In the genomic region with DNA sequence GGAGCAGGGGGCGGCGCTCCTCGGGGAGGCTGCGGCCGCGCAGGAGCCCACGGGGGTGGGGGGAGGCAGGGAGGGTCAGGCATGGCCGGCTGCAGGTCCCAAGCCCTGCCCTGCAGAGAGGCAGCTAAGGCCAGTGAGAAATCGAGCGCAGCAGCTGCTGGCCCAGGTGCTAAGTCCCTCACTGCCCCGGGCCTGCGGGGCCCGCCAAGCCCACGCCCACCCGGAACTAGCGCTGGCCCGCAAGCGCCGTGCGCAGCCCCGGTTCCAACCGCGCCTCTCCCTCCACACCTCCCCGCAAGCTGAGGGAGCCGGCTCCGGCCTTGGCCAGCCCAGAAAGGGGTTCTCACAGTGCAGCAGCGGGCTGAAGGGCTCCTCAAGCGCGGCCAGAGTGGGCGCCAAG, we compare ENCODE assay signal across 29 cellular contexts. TPM values are rescaled to one million over a fixed set of nuclear protein-coding genes. Genes with fewer than 3 reads are reported as not detected.
DNase-seq lines count a peak whose midpoint lies in the region; ATAC-seq, FAIRE-seq and TF ChIP-seq lines count a peak whose summit lies in the region.
"Had no signal": no experiment of that assay in that cellular context is flagged by ENCODE, and none has a peak within 500 bp of the region (broad histone marks: within the 10 kb centered on the region; RNA-seq: fewer than 3 reads in every experiment).

No MANE protein-coding gene starts in this region.

- POLR2A ChIA-PET in WTC11 (lab: Charles Lee) = no interaction called here

- H3K9me3 Mint-ChIP-seq in activated CD4-positive, alpha-beta T cell treated with anti-CD3 and anti-CD28 coated beads, Interleukin-2, amount 10 ng/mL, durations not matched to agents 24 days and 14 days = no peaks in the 10 kb centered on the region
- peaks cover 11% of the 10 kb centered on the region for H3K9me3 Mint-ChIP-seq in WTC11
- H3K9me3 Mint-ChIP-seq: CD4-positive, alpha-beta T cell; CD8-positive, alpha-beta memory T cell had no signal

- TF ChIP-seq CTCF in WTC11 (IDR thresholded peaks at IDR 0.05) (no peak), kidney (IDR thresholded peaks at IDR 0.05; ENCODE audit: borderline replicate concordance, extremely low read depth, insufficient read depth) (no peak)

- no peak overlapping the region for H3K4me3 Mint-ChIP-seq in activated CD4-positive, alpha-beta T cell treated with anti-CD3 and anti-CD28 coated beads, Interleukin-2, amount 10 ng/mL, durations not matched to agents 24 days and 14 days
- H3K4me3 Mint-ChIP-seq in WTC11 = no peak overlapping the region
- H3K4me3 Mint-ChIP-seq: CD14-positive monocyte; CD4-positive, alpha-beta T cell; CD8-positive, alpha-beta memory T cell; H9; HFFc6 had no signal

- CTCF ChIA-PET in WTC11 (lab: Charles Lee) = interaction anchor here (1.2 kb wide), 1 partner anchor 53 kb away, joined by 4 read pairs; no protein-coding TSS in a partner anchor

- H3K4me3 ChIP-seq in kidney (ENCODE audit: low read length in 2 of 2) = no peak overlapping the region
- H3K4me3 ChIP-seq: BLaER1 treated with 17β-estradiol and CSF1 and Interleukin-3, amounts not matched to agents 10 nM and 100 nM; GM23248 had no signal

- no peaks in the 10 kb centered on the region for H3K36me3 Mint-ChIP-seq in activated CD4-positive, alpha-beta T cell treated with anti-CD3 and anti-CD28 coated beads, Interleukin-2, amount 10 ng/mL, durations not matched to agents 24 days and 14 days (ENCODE audit: low read depth)
- no peaks in the 10 kb centered on the region; the same call in 1 of the 2 replicates for H3K36me3 Mint-ChIP-seq in WTC11
- H3K36me3 Mint-ChIP-seq: CD14-positive monocyte; CD8-positive, alpha-beta memory T cell had no signal

- H3K27ac ChIP-seq in kidney (ENCODE audit: low read depth in 2 of 2, low read length in 2 of 2) = no peak overlapping the region
- H3K27ac ChIP-seq: 22Rv1; BLaER1 treated with 17β-estradiol and CSF1 and Interleukin-3, amounts not matched to agents 10 nM and 100 nM; GM23248 had no signal

- H3K4me1 Mint-ChIP-seq in activated CD4-positive, alpha-beta T cell treated with anti-CD3 and anti-CD28 coated beads, Interleukin-2, amount 10 ng/mL, durations not matched to agents 24 days and 14 days = no peaks in the 10 kb centered on the region
- no peaks in the 10 kb centered on the region for H3K4me1 Mint-ChIP-seq in WTC11

- peak; percentile 48 for DNase-seq in activated CD4-positive, alpha-beta T cell treated with anti-CD3 and anti-CD28 coated beads, Interleukin-2, amount 10 ng/mL, durations not matched to agents 24 days and 14 days
- no peak for DNase-seq in activated CD4-positive, alpha-beta T cell treated with anti-CD3 and anti-CD28 coated beads for 4 hours
- peak; percentile 14 for DNase-seq in WTC11 (ENCODE audit: low spot score)
- DNase-seq in kidney = peak; percentile 59
- DNase-seq: AML-193; BE2C; CD4-positive, alpha-beta T cell; CD8-positive, alpha-beta memory T cell; DMS 273 treated with DMSO at 0.1 percent for 48 hours; DMS79; EL; GF-D8; GM23248; H9; HFFc6 had no signal

- no peak for FAIRE-seq in kidney (lab: Jason Lieb, UNC)
- FAIRE-seq: A204.1, D721Med, GM12891, GM18507, GM19239 had no signal

- peaks cover 14% of the 10 kb centered on the region for H3K27me3 Mint-ChIP-seq in activated CD4-positive, alpha-beta T cell treated with anti-CD3 and anti-CD28 coated beads, Interleukin-2, amount 10 ng/mL, durations not matched to agents 24 days and 14 days
- H3K27me3 Mint-ChIP-seq in WTC11 (ENCODE audit: low read depth) = no peaks in the 10 kb centered on the region
- H3K27me3 Mint-ChIP-seq: CD4-positive, alpha-beta T cell had no signal

- H3K36me3 ChIP-seq in ES-I3 (ENCODE audit: insufficient read depth, low read length) (no peaks in the 10 kb centered on the region), kidney (ENCODE audit: control insufficient read depth in 1 of 2, insufficient read depth in 2 of 2, low read length in 2 of 2) (no peaks in the 10 kb centered on the region)
- H3K36me3 ChIP-seq: BE2C; BLaER1 treated with 17β-estradiol and CSF1 and Interleukin-3, amounts not matched to agents 10 nM and 100 nM had no signal

- peak overlapping the region; percentile 8; the same call in 1 of the 2 replicates for H3K9ac ChIP-seq in ES-I3 (ENCODE audit: low read depth, low read length)
- H3K9ac ChIP-seq in kidney (ENCODE audit: low read length in 2 of 2) = no peak overlapping the region
- H3K9ac ChIP-seq: BLaER1 treated with 17β-estradiol and CSF1 and Interleukin-3, amounts not matched to agents 10 nM and 100 nM; GM23248 had no signal

- H3K27ac Mint-ChIP-seq in activated CD4-positive, alpha-beta T cell treated with anti-CD3 and anti-CD28 coated beads, Interleukin-2, amount 10 ng/mL, durations not matched to agents 24 days and 14 days = no peak overlapping the region
- no peak overlapping the region for H3K27ac Mint-ChIP-seq in WTC11
- H3K27ac Mint-ChIP-seq: CD14-positive monocyte; CD4-positive, alpha-beta T cell; CD8-positive, alpha-beta memory T cell; H9; HFFc6 had no signal

- ATAC-seq in WTC11 (no peak; the same call in 1 of the 2 replicates), HG02588 (IDR thresholded peaks at IDR 0.05; ENCODE audit: unreplicated experiment) (no peak), HG02798 (IDR thresholded peaks at IDR 0.05; ENCODE audit: poor library complexity, unreplicated experiment) (no peak), GM18867 (IDR thresholded peaks at IDR 0.05; ENCODE audit: unreplicated experiment) (no peak)
- ATAC-seq: HCT116 had no signal

- H3K4me1 ChIP-seq in ES-I3 (ENCODE audit: insufficient read depth, low read length) = no peaks in the 10 kb centered on the region
- no peaks in the 10 kb centered on the region for H3K4me1 ChIP-seq in kidney (ENCODE audit: control insufficient read depth in 1 of 2, insufficient read depth in 1 of 2, low read depth in 1 of 2, low read length in 2 of 2)
- H3K4me1 ChIP-seq: BE2C; BLaER1 treated with 17β-estradiol and CSF1 and Interleukin-3, amounts not matched to agents 10 nM and 100 nM had no signal

- intact Hi-C loops in activated CD4-positive, alpha-beta T cell treated with anti-CD3 and anti-CD28 coated beads, Interleukin-2, amount 10 ng/mL, durations not matched to agents 24 days and 14 days (cut with micrococcal nuclease) = no loop called here
- intact Hi-C loops in kidney (cut with DNase I) = no loop called here

- H3K9me3 ChIP-seq in ES-I3 (ENCODE audit: control insufficient read depth, insufficient read depth, low read length) = no peaks in the 10 kb centered on the region; the same call in 1 of the 2 replicates
- H3K9me3 ChIP-seq in kidney (ENCODE audit: control insufficient read depth in 1 of 2, low read length in 2 of 2) = peaks cover 0 to 8% of the 10 kb centered on the region in 2 donors
- H3K9me3 ChIP-seq: BE2C had no signal

TF ChIP-seq in WTC11, 78 proteins besides CTCF, POLR2A, EP300 and RAD21:
- TF ChIP-seq ZNF671 (CRISPR knock-in tag; IDR thresholded peaks at IDR 0.05) (no peak), IRF2 (CRISPR knock-in tag; IDR thresholded peaks at IDR 0.05; ENCODE audit: borderline replicate concordance, low read depth) (no peak), NFATC4 (CRISPR knock-in tag; IDR thresholded peaks at IDR 0.05) (no peak), ZNF416 (CRISPR knock-in tag; IDR thresholded peaks at IDR 0.05) (no peak), PRRX2 (CRISPR knock-in tag; IDR thresholded peaks at IDR 0.05) (no peak), RORB (CRISPR knock-in tag; IDR thresholded peaks at IDR 0.05) (no peak), ZNF219 (CRISPR knock-in tag; IDR thresholded peaks at IDR 0.05; ENCODE audit: borderline replicate concordance) (no peak), KAT7 (CRISPR knock-in tag; IDR thresholded peaks at IDR 0.05; ENCODE audit: borderline replicate concordance) (no peak)
- TF ChIP-seq, protein P1, sequence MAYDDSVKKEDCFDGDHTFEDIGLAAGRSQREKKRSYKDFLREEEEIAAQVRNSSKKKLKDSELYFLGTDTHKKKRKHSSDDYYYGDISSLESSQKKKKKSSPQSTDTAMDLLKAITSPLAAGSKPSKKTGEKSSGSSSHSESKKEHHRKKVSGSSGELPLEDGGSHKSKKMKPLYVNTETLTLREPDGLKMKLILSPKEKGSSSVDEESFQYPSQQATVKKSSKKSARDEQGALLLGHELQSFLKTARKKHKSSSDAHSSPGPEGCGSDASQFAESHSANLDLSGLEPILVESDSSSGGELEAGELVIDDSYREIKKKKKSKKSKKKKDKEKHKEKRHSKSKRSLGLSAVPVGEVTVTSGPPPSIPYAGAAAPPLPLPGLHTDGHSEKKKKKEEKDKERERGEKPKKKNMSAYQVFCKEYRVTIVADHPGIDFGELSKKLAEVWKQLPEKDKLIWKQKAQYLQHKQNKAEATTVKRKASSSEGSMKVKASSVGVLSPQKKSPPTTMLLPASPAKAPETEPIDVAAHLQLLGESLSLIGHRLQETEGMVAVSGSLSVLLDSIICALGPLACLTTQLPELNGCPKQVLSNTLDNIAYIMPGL (CRISPR knock-in tag; IDR thresholded peaks at IDR 0.05) = no peak
- TF ChIP-seq, protein P2, sequence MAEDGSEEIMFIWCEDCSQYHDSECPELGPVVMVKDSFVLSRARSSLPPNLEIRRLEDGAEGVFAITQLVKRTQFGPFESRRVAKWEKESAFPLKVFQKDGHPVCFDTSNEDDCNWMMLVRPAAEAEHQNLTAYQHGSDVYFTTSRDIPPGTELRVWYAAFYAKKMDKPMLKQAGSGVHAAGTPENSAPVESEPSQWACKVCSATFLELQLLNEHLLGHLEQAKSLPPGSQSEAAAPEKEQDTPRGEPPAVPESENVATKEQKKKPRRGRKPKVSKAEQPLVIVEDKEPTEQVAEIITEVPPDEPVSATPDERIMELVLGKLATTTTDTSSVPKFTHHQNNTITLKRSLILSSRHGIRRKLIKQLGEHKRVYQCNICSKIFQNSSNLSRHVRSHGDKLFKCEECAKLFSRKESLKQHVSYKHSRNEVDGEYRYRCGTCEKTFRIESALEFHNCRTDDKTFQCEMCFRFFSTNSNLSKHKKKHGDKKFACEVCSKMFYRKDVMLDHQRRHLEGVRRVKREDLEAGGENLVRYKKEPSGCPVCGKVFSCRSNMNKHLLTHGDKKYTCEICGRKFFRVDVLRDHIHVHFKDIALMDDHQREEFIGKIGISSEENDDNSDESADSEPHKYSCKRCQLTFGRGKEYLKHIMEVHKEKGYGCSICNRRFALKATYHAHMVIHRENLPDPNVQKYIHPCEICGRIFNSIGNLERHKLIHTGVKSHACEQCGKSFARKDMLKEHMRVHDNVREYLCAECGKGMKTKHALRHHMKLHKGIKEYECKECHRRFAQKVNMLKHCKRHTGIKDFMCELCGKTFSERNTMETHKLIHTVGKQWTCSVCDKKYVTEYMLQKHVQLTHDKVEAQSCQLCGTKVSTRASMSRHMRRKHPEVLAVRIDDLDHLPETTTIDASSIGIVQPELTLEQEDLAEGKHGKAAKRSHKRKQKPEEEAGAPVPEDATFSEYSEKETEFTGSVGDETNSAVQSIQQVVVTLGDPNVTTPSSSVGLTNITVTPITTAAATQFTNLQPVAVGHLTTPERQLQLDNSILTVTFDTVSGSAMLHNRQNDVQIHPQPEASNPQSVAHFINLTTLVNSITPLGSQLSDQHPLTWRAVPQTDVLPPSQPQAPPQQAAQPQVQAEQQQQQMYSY (CRISPR knock-in tag; IDR thresholded peaks at IDR 0.05) = no peak
TF ChIP-seq in WTC11: peak in this region for 0.

RNA-seq across cellular contexts. Expression of a gene that starts 28.3 kb away (rescaled TPM):
- total RNA-seq in activated CD4-positive, alpha-beta T cell treated with anti-CD3 and anti-CD28 coated beads, Interleukin-2, amount 10 ng/mL, durations not matched to agents 24 days and 14 days = 41.2 and 47.1 TPM in 2 replicates
- total RNA-seq in WTC11 (2021) (48.5 to 49.9 TPM (median 49.5 TPM) in 3 replicates), kidney (108 TPM)
- polyA plus RNA-seq in kidney (ENCODE audit: insufficient read depth, low read depth, low replicate concordance) = 21.5 TPM
- total RNA-seq: G401 had no signal

Comparison
In these comparisons a context has a peak if more than half of its experiments do, and no peak if none do; other contexts are left out.
1. DNase-seq: peak in activated CD4-positive, alpha-beta T cell treated with anti-CD3 and anti-CD28 coated beads, Interleukin-2, amount 10 ng/mL, durations not matched to agents 24 days and 14 days (single experiment), WTC11 (single experiment) and kidney (single experiment); none in activated CD4-positive, alpha-beta T cell treated with anti-CD3 and anti-CD28 coated beads for 4 hours (0 of 2).